30 cellular contexts compared by ENCODE assay signal in the genomic region with DNA sequence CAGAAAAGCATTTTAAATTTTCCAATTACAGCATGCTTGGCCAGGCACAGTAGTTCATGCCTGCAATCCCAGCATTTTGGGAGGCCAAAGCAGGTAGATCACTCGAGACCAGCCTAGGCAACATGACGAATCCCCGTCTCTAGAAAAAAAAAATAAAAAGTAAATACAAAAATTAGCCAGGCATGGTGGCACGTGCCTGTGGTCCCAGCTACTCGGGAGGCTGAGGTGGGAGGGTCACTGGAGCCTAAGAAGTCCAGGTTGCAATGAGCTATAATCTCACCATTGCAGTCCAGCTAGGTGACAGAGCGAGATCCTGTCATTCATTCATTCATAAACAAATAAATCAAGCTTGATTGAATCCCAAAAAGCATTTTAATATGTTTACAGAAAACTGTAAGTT.
A peak's percentile ranks its signal among the peaks of the same experiment; 100 is the strongest.
DNase-seq lines count a peak whose midpoint lies in the region; ATAC-seq, FAIRE-seq and TF ChIP-seq lines count a peak whose summit lies in the region.
"Had no signal": no experiment of that assay in that cellular context is flagged by ENCODE, and none has a peak within 500 bp of the region (broad histone marks: within the 10 kb centered on the region; RNA-seq: fewer than 3 reads in every experiment).

No MANE protein-coding gene starts in this region.

- no peaks in the 10 kb centered on the region for H3K9me3 ChIP-seq in Caco-2
- H3K9me3 ChIP-seq in PC-9 (ENCODE audit: insufficient read depth, low read depth), result no peaks in the 10 kb centered on the region
- no peaks in the 10 kb centered on the region for H3K9me3 ChIP-seq in pancreas
- H3K9me3 ChIP-seq: BLaER1, esophagus squamous epithelium, neutrophil, psoas muscle, SJCRH30 had no signal

- no peak overlapping the region for H2AFZ ChIP-seq in PC-9
- H2AFZ ChIP-seq: GM23338 had no signal

- no peak overlapping the region for H3K4me3 Mint-ChIP-seq in Caco-2 (ENCODE audit: unreplicated experiment)
- H3K4me3 Mint-ChIP-seq: activated CD4-positive, alpha-beta memory T cell treated with anti-CD3 and anti-CD28 coated beads, Interleukin-2, amount 10 ng/mL, durations not matched to agents 7 days and 5 days; activated naive CD4-positive, alpha-beta T cell treated with anti-CD3 and anti-CD28 coated beads, Interleukin-2, amount 50 U/mL, for 24 hours; activated T-helper 17 cell treated with anti-CD3 and anti-CD28 coated beads, Interleukin-2, amount 50 U/mL, for 72 hours; GM23338; stimulated activated naive CD8-positive, alpha-beta T cell treated with anti-CD3 and anti-CD28 coated beads, Interleukin-15, amount 100 ng/mL, for 72 hours had no signal

- peaks cover 6% of the 10 kb centered on the region for H3K4me1 Mint-ChIP-seq in Caco-2 (ENCODE audit: low read depth, unreplicated experiment)
- H3K4me1 Mint-ChIP-seq: activated CD4-positive, alpha-beta memory T cell treated with anti-CD3 and anti-CD28 coated beads, Interleukin-2, amount 10 ng/mL, durations not matched to agents 7 days and 5 days; activated naive CD4-positive, alpha-beta T cell treated with anti-CD3 and anti-CD28 coated beads, Interleukin-2, amount 50 U/mL, for 24 hours; activated T-helper 17 cell treated with anti-CD3 and anti-CD28 coated beads, Interleukin-2, amount 50 U/mL, for 72 hours; stimulated activated naive CD8-positive, alpha-beta T cell treated with anti-CD3 and anti-CD28 coated beads, Interleukin-15, amount 100 ng/mL, for 72 hours had no signal

- no peaks in the 10 kb centered on the region for H3K27me3 Mint-ChIP-seq in Caco-2 (ENCODE audit: insufficient read depth, unreplicated experiment)
- H3K27me3 Mint-ChIP-seq: activated naive CD4-positive, alpha-beta T cell treated with anti-CD3 and anti-CD28 coated beads, Interleukin-2, amount 50 U/mL, for 24 hours; stimulated activated naive CD8-positive, alpha-beta T cell treated with anti-CD3 and anti-CD28 coated beads, Interleukin-15, amount 100 ng/mL, for 72 hours had no signal

- no peak overlapping the region for H3K4me3 ChIP-seq in Caco-2 (ENCODE audit: low read depth, low read length)
- no peak overlapping the region for H3K4me3 ChIP-seq in PC-9
- no peak overlapping the region for H3K4me3 ChIP-seq in pancreas
- H3K4me3 ChIP-seq: BLaER1, coronary artery, esophagus squamous epithelium, GM23338, psoas muscle, SJCRH30 had no signal

- no peak overlapping the region for H3K4me2 ChIP-seq in PC-9
- H3K4me2 ChIP-seq: BLaER1, GM23338 had no signal

- TF ChIP-seq CTCF in Caco-2 (IDR thresholded peaks at IDR 0.05; ENCODE audit: insufficient read depth in 1 of 2, low read depth in 1 of 2, low read length in 1 of 2, severe bottlenecking in 1 of 2, unreplicated experiment in 1 of 2) (no peak), PC-9 (conservative IDR thresholded peaks at IDR 0.05) (no peak), pancreas (IDR thresholded peaks at IDR 0.05) (no peak)

- no peak for DNase-seq in Caco-2
- DNase-seq in PC-9, result no peak
- no peak for DNase-seq in epithelial cell of prostate (ENCODE audit: low read depth, low spot score)
- peak in 1 of 6 donors; percentile 30 for DNase-seq in pancreas
- DNase-seq in ureter (ENCODE audit: low spot score), result no peak
- DNase-seq: activated CD4-positive, alpha-beta memory T cell treated with anti-CD3 and anti-CD28 coated beads, Interleukin-2, amount 10 ng/mL, durations not matched to agents 7 days and 5 days; activated CD4-positive, alpha-beta T cell treated with anti-CD3 and anti-CD28 coated beads for 1 hour; anterior cingulate cortex; COR-L47; DMS79 treated with DMSO at 0.1 percent for 48 hours; esophagus squamous epithelium; GF-D8; left cardiac atrium; mesendoderm; NCI-H1092; NCI-H187; NCI-H510A treated with DMSO at 0.1 percent for 48 hours; NK-92 treated with Interleukin-12 subunit alpha and Interleukin-12 subunit beta, amount 100 ng/mL, for 24 hours; psoas muscle; stimulated activated naive CD8-positive, alpha-beta T cell treated with anti-CD3 and anti-CD28 coated beads, Interleukin-15, amount 100 ng/mL, for 72 hours had no signal

- H3K27me3 ChIP-seq in Caco-2 (replicated peaks; ENCODE audit: control insufficient read depth, insufficient read depth, low read length) (no peaks in the 10 kb centered on the region), PC-9 (ENCODE audit: insufficient read depth, low read depth) (no peaks in the 10 kb centered on the region), pancreas (no peaks in the 10 kb centered on the region)
- H3K27me3 ChIP-seq: BLaER1, esophagus squamous epithelium, neutrophil, SJCRH30 had no signal

- WGBS in pancreas, 2 donors, result 13 to 17% methylated on average over 6 of the region's 6 CpGs

- no peaks in the 10 kb centered on the region for H3K9me3 Mint-ChIP-seq in Caco-2 (ENCODE audit: unreplicated experiment)
- H3K9me3 Mint-ChIP-seq: activated CD4-positive, alpha-beta memory T cell treated with anti-CD3 and anti-CD28 coated beads, Interleukin-2, amount 10 ng/mL, durations not matched to agents 7 days and 5 days; activated naive CD4-positive, alpha-beta T cell treated with anti-CD3 and anti-CD28 coated beads, Interleukin-2, amount 50 U/mL, for 24 hours; activated T-helper 17 cell treated with anti-CD3 and anti-CD28 coated beads, Interleukin-2, amount 50 U/mL, for 72 hours; GM23338; stimulated activated naive CD8-positive, alpha-beta T cell treated with anti-CD3 and anti-CD28 coated beads, Interleukin-15, amount 100 ng/mL, for 72 hours had no signal

- no peaks in the 10 kb centered on the region for H3K9me2 ChIP-seq in PC-9 (ENCODE audit: insufficient read depth)

- CTCF ChIA-PET in Caco-2 (lab: Charles Lee) (interaction anchor here (0.8 kb wide), 1 partner anchor 153 kb away, joined by 3 read pairs; no protein-coding TSS in a partner anchor), PC-9 (lab: Charles Lee) (no interaction called here)

- H3K4me1 ChIP-seq in Caco-2 (peaks cover 8% of the 10 kb centered on the region), PC-9 (replicated peaks; ENCODE audit: insufficient read depth) (peaks cover 8% of the 10 kb centered on the region), pancreas (peaks cover 6 to 21% (median 19%) of the 10 kb centered on the region in 3 donors)

- intact Hi-C loops in Caco-2 (cut with micrococcal nuclease; ENCODE audit: unreplicated experiment) (no loop called here), PC-9 (cut with micrococcal nuclease; ENCODE audit: unreplicated experiment) (no loop called here), pancreas (cut with DNase I) (no loop called here)

- ATAC-seq in pancreas, result peak; percentile 17 to 61 (median 49)
- ATAC-seq in GM19455 (IDR thresholded peaks at IDR 0.05; ENCODE audit: unreplicated experiment), result no peak
- no peak for ATAC-seq in GM18873 (IDR thresholded peaks at IDR 0.05; ENCODE audit: low FRiP score, unreplicated experiment)
- ATAC-seq: activated T-helper 17 cell treated with anti-CD3 and anti-CD28 coated beads, Interleukin-2, amount 50 U/mL, for 72 hours; GM23338; stimulated activated naive CD8-positive, alpha-beta T cell treated with anti-CD3 and anti-CD28 coated beads, Interleukin-15, amount 100 ng/mL, for 72 hours had no signal

- no TSS peak for BruUV-seq in Caco-2 (replicated peaks; lab: Mats Ljungman, UMichigan)
- BruUV-seq in PC-9 (replicated peaks; lab: Mats Ljungman, UMichigan), result no TSS peak

- H3K27ac Mint-ChIP-seq in Caco-2 (ENCODE audit: unreplicated experiment), result peak overlapping the region; percentile 67
- H3K27ac Mint-ChIP-seq: activated CD4-positive, alpha-beta memory T cell treated with anti-CD3 and anti-CD28 coated beads, Interleukin-2, amount 10 ng/mL, durations not matched to agents 7 days and 5 days; activated naive CD4-positive, alpha-beta T cell treated with anti-CD3 and anti-CD28 coated beads, Interleukin-2, amount 50 U/mL, for 24 hours; activated T-helper 17 cell treated with anti-CD3 and anti-CD28 coated beads, Interleukin-2, amount 50 U/mL, for 72 hours; stimulated activated naive CD8-positive, alpha-beta T cell treated with anti-CD3 and anti-CD28 coated beads, Interleukin-15, amount 100 ng/mL, for 72 hours had no signal

- H3K36me3 ChIP-seq in Caco-2 (ENCODE audit: control insufficient read depth, insufficient read depth, low read length) (no peaks in the 10 kb centered on the region), PC-9 (ENCODE audit: low read depth) (no peaks in the 10 kb centered on the region), pancreas (no peaks in the 10 kb centered on the region)
- H3K36me3 ChIP-seq: BLaER1, esophagus squamous epithelium, neutrophil, SJCRH30 had no signal

- FAIRE-seq in pancreas (lab: Jason Lieb, UNC), result no peak
- FAIRE-seq: frontal cortex had no signal

- H3K36me3 Mint-ChIP-seq in Caco-2 (ENCODE audit: insufficient read depth, unreplicated experiment), result peaks cover 11% of the 10 kb centered on the region
- H3K36me3 Mint-ChIP-seq: activated naive CD4-positive, alpha-beta T cell treated with anti-CD3 and anti-CD28 coated beads, Interleukin-2, amount 50 U/mL, for 24 hours had no signal

- peaks cover 15% of the 10 kb centered on the region; the same call in 1 of the 2 replicates for H3F3A ChIP-seq in PC-9 (ENCODE audit: insufficient read depth, low read depth)

- peak overlapping the region; percentile 24; the same call in 1 of the 2 replicates for H3K27ac ChIP-seq in PC-9
- H3K27ac ChIP-seq in epithelial cell of prostate, result peak overlapping the region; percentile 65
- peak overlapping the region; percentile 18 to 66 (median 26) for H3K27ac ChIP-seq in pancreas
- H3K27ac ChIP-seq: BLaER1, coronary artery, neutrophil, psoas muscle, SJCRH30 had no signal

- H3K79me2 ChIP-seq in PC-9 (ENCODE audit: low read depth), result 0 out of 2 replicates have a peak, but pooled peaks cover 15% of the 10 kb centered on the region

- peaks cover 6% of the 10 kb centered on the region for H4K20me1 ChIP-seq in PC-9 (ENCODE audit: insufficient read depth)

- POLR2A ChIA-PET in Caco-2 (lab: Charles Lee) (interaction anchor here (0.7 kb wide), 1 partner anchor 29 kb away, joined by 3 read pairs; no protein-coding TSS in a partner anchor), PC-9 (lab: Charles Lee; ENCODE audit: unreplicated experiment) (interaction anchor here (0.6 to 0.7 kb wide), 3 partner anchors 297 to 1303 kb away, joined by 3 to 10 read pairs (median 5); no protein-coding TSS in a partner anchor)

Comparison
In these comparisons a context has a peak if more than half of its experiments do, and no peak if none do; other contexts are left out.
1. ATAC-seq: peak in pancreas (4 of 4); none in GM19455 (single experiment) and GM18873 (single experiment).
2. Peak in every context shown above with its lines, with median percentiles within 50 percentile points of each other: H3K27ac ChIP-seq.